24 cellular contexts compared by ENCODE assay signal in genomic region chr13:42312817-42313431, GRCh38. TPM values are rescaled to one million over a fixed set of nuclear protein-coding genes. Genes with fewer than 3 reads are reported as not detected.
A peak's percentile ranks its signal among the peaks of the same experiment; 100 is the strongest.
DNase-seq lines count a peak whose midpoint lies in the region; ATAC-seq and TF ChIP-seq lines count a peak whose summit lies in the region.
"Had no signal": no experiment of that assay in that cellular context is flagged by ENCODE, and none has a peak within 500 bp of the region (broad histone marks: within the 10 kb centered on the region; RNA-seq: fewer than 3 reads in every experiment).

No MANE protein-coding gene starts in this region.

- CTCF ChIA-PET in PC-9 (lab: Charles Lee) = interaction anchor here (0.6 kb wide), 1 partner anchor 22 kb away, joined by 3 read pairs; no protein-coding TSS in a partner anchor

- peaks cover 29% of the 10 kb centered on the region for H3K4me1 Mint-ChIP-seq in activated naive CD8-positive, alpha-beta T cell treated with anti-CD3 and anti-CD28 coated beads, Interleukin-2, amount 50 U/mL, for 24 hours
- peaks cover 26% of the 10 kb centered on the region for H3K4me1 Mint-ChIP-seq in activated naive CD8-positive, alpha-beta T cell treated with anti-CD3 and anti-CD28 coated beads for 36 hours

- no peaks in the 10 kb centered on the region for H3K79me2 ChIP-seq in PC-9 (ENCODE audit: low read depth)

- no peaks in the 10 kb centered on the region for H3K9me2 ChIP-seq in PC-9 (ENCODE audit: insufficient read depth)

- no peaks in the 10 kb centered on the region for H3K9me3 Mint-ChIP-seq in activated naive CD8-positive, alpha-beta T cell treated with anti-CD3 and anti-CD28 coated beads, Interleukin-2, amount 50 U/mL, for 24 hours
- no peaks in the 10 kb centered on the region for H3K9me3 Mint-ChIP-seq in activated naive CD8-positive, alpha-beta T cell treated with anti-CD3 and anti-CD28 coated beads for 36 hours
- H3K9me3 Mint-ChIP-seq: activated CD4-positive, alpha-beta T cell treated with anti-CD3 and anti-CD28 coated beads, Interleukin-2, amount 10 ng/mL, durations not matched to agents 7 days and 5 days had no signal

- no peak overlapping the region for H2AFZ ChIP-seq in PC-9

- H3K36me3 Mint-ChIP-seq in activated naive CD8-positive, alpha-beta T cell treated with anti-CD3 and anti-CD28 coated beads, Interleukin-2, amount 50 U/mL, for 24 hours (ENCODE audit: low read depth) = peaks cover 59% of the 10 kb centered on the region
- H3K36me3 Mint-ChIP-seq in activated naive CD8-positive, alpha-beta T cell treated with anti-CD3 and anti-CD28 coated beads for 36 hours = peaks cover 46% of the 10 kb centered on the region

- H3K27me3 Mint-ChIP-seq in activated naive CD8-positive, alpha-beta T cell treated with anti-CD3 and anti-CD28 coated beads, Interleukin-2, amount 50 U/mL, for 24 hours = no peaks in the 10 kb centered on the region
- H3K27me3 Mint-ChIP-seq in activated naive CD8-positive, alpha-beta T cell treated with anti-CD3 and anti-CD28 coated beads for 36 hours = no peaks in the 10 kb centered on the region
- H3K27me3 Mint-ChIP-seq: activated CD4-positive, alpha-beta T cell treated with anti-CD3 and anti-CD28 coated beads, Interleukin-2, amount 10 ng/mL, durations not matched to agents 7 days and 5 days had no signal

- H3K27ac ChIP-seq in PC-9 = no peak overlapping the region
- H3K27ac ChIP-seq: adrenal gland; BLaER1 treated with 17β-estradiol and CSF1 and Interleukin-3, amounts not matched to agents 10 nM and 100 nM; breast epithelium; coronary artery; HL-60; SJSA1; thoracic aorta had no signal

- no peak overlapping the region for H3K4me3 ChIP-seq in PC-9
- H3K4me3 ChIP-seq: adrenal gland; BLaER1 treated with 17β-estradiol and CSF1 and Interleukin-3, amounts not matched to agents 10 nM and 100 nM; breast epithelium; coronary artery; SJSA1; thoracic aorta had no signal

- no peaks in the 10 kb centered on the region for H3F3A ChIP-seq in PC-9 (ENCODE audit: insufficient read depth, low read depth)

- H3K27me3 ChIP-seq in PC-9 (ENCODE audit: insufficient read depth, low read depth) = no peaks in the 10 kb centered on the region
- H3K27me3 ChIP-seq: adrenal gland; BLaER1 treated with 17β-estradiol and CSF1 and Interleukin-3, amounts not matched to agents 10 nM and 100 nM; breast epithelium; SJSA1 had no signal

- no peak for DNase-seq in activated naive CD8-positive, alpha-beta T cell treated with anti-CD3 and anti-CD28 coated beads, Interleukin-2, amount 50 U/mL, for 24 hours
- DNase-seq in activated naive CD8-positive, alpha-beta T cell treated with anti-CD3 and anti-CD28 coated beads for 36 hours = no peak
- DNase-seq in amniotic epithelial cell (ENCODE audit: low read depth) = peak; percentile 21
- peak; percentile 61 for DNase-seq in medulla oblongata (ENCODE audit: extremely low spot score)
- DNase-seq in superior temporal gyrus (ENCODE audit: extremely low spot score) = peak; percentile 53
- DNase-seq in NK-92 (lab: John Stamatoyannopoulos, UW; ENCODE audit: unreplicated experiment) = no peak
- no peak for DNase-seq in NCI-H82 treated with DMSO at 0.1 percent for 48 hours (lab: John Stamatoyannopoulos, UW; ENCODE audit: unreplicated experiment)
- DNase-seq in PC-9 = no peak
- DNase-seq: activated CD4-positive, alpha-beta T cell treated with anti-CD3 and anti-CD28 coated beads, Interleukin-2, amount 10 ng/mL, durations not matched to agents 7 days and 5 days; adrenal gland; HCEC 1CT; kidney glomerular epithelial cell; NCI-H187; NCI-H2171 treated with DMSO at 0.1 percent for 48 hours; NCI-H524 treated with DMSO at 0.1 percent for 48 hours; small intestine; stimulated activated CD4-positive, alpha-beta T cell treated with anti-CD3 and anti-CD28 coated beads, Interleukin-2, amount 100 ng/mL, for 24 hours; T-helper 1 cell had no signal

- no TSS peak for BruUV-seq in PC-9 (replicated peaks; lab: Mats Ljungman, UMichigan)

- peak; percentile 72 for ATAC-seq in activated naive CD8-positive, alpha-beta T cell treated with anti-CD3 and anti-CD28 coated beads, Interleukin-2, amount 50 U/mL, for 24 hours

- no peaks in the 10 kb centered on the region for H4K20me1 ChIP-seq in PC-9 (ENCODE audit: insufficient read depth)
- H4K20me1 ChIP-seq: BLaER1 treated with 17β-estradiol and CSF1 and Interleukin-3, amounts not matched to agents 10 nM and 100 nM had no signal

- no peak overlapping the region for H3K4me3 Mint-ChIP-seq in activated naive CD8-positive, alpha-beta T cell treated with anti-CD3 and anti-CD28 coated beads, Interleukin-2, amount 50 U/mL, for 24 hours
- H3K4me3 Mint-ChIP-seq in activated naive CD8-positive, alpha-beta T cell treated with anti-CD3 and anti-CD28 coated beads for 36 hours = no peak overlapping the region
- H3K4me3 Mint-ChIP-seq: activated CD4-positive, alpha-beta T cell treated with anti-CD3 and anti-CD28 coated beads, Interleukin-2, amount 10 ng/mL, durations not matched to agents 7 days and 5 days had no signal

- TF ChIP-seq CTCF in PC-9 (conservative IDR thresholded peaks at IDR 0.05) = no peak

- intact Hi-C loops in PC-9 (cut with micrococcal nuclease; ENCODE audit: unreplicated experiment) = no loop called here

- H3K27ac Mint-ChIP-seq in activated naive CD8-positive, alpha-beta T cell treated with anti-CD3 and anti-CD28 coated beads, Interleukin-2, amount 50 U/mL, for 24 hours = no peak overlapping the region
- no peak overlapping the region for H3K27ac Mint-ChIP-seq in activated naive CD8-positive, alpha-beta T cell treated with anti-CD3 and anti-CD28 coated beads for 36 hours
- H3K27ac Mint-ChIP-seq: activated CD4-positive, alpha-beta T cell treated with anti-CD3 and anti-CD28 coated beads, Interleukin-2, amount 10 ng/mL, durations not matched to agents 7 days and 5 days had no signal

- 0 out of 2 replicates have a peak, but pooled peaks cover 11% of the 10 kb centered on the region for H3K36me3 ChIP-seq in PC-9 (ENCODE audit: low read depth)

- H3K4me2 ChIP-seq in PC-9 = no peak overlapping the region
- H3K4me2 ChIP-seq: BLaER1 treated with 17β-estradiol and CSF1 and Interleukin-3, amounts not matched to agents 10 nM and 100 nM had no signal

- H3K4me1 ChIP-seq in PC-9 (replicated peaks; ENCODE audit: insufficient read depth) = no peaks in the 10 kb centered on the region
- H3K4me1 ChIP-seq: BLaER1 treated with 17β-estradiol and CSF1 and Interleukin-3, amounts not matched to agents 10 nM and 100 nM; breast epithelium; SJSA1 had no signal

- H3K9me3 ChIP-seq in PC-9 (ENCODE audit: insufficient read depth, low read depth) = no peaks in the 10 kb centered on the region
- H3K9me3 ChIP-seq: adrenal gland; BLaER1 treated with 17β-estradiol and CSF1 and Interleukin-3, amounts not matched to agents 10 nM and 100 nM; breast epithelium; SJSA1; thoracic aorta had no signal

- POLR2A ChIA-PET in PC-9 (lab: Charles Lee; ENCODE audit: unreplicated experiment) = interaction anchor here (0.7 kb wide), 1 partner anchor 266 kb away, joined by 17 read pairs; no protein-coding TSS in a partner anchor

RNA-seq across cellular contexts. Expression of gene AKAP11, which starts 41.0 kb away (rescaled TPM):
- total RNA-seq in activated naive CD8-positive, alpha-beta T cell treated with anti-CD3 and anti-CD28 coated beads for 36 hours = 10 to 100 TPM; 37.7 to 38.0 TPM
- 13.2 and 15.9 TPM in 2 replicates for total RNA-seq in PC-9 (2021)

Comparison
In these comparisons a context has a peak if more than half of its experiments do, and no peak if none do; other contexts are left out.
1. DNase-seq: peak in amniotic epithelial cell (single experiment), medulla oblongata (single experiment) and superior temporal gyrus (single experiment); none in activated naive CD8-positive, alpha-beta T cell treated with anti-CD3 and anti-CD28 coated beads, Interleukin-2, amount 50 U/mL, for 24 hours (single experiment), activated naive CD8-positive, alpha-beta T cell treated with anti-CD3 and anti-CD28 coated beads for 36 hours (single experiment), NK-92 (single experiment), NCI-H82 treated with DMSO at 0.1 percent for 48 hours (single experiment) and PC-9 (0 of 2).